ENCODE assay signal across 8 cellular contexts in the genomic region with DNA sequence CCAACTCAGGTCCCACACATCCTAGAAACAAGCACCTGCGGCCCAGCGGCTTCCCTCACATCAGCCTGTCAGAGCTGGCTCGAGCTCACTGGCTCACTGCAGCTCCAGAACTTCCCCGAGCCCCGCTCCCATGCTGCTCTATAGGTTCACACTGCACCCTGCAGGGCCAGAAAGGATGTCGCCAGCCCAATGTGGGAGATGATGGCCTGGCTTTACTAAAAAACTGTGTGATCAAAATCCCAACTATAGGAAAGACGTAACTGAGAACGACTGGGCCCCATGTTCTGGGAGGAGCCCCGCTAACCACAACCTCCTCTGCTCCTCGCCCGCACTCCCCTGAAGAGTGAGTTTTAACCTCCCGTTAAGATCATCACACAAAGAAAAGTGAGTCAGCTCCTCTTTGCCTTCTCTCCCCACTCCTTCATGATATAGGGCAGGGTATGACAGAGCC. TPM values are rescaled to one million over a fixed set of nuclear protein-coding genes. Genes with fewer than 3 reads are reported as not detected.
DNase-seq lines count a peak whose midpoint lies in the region; ATAC-seq lines count a peak whose summit lies in the region.

No MANE protein-coding gene starts in this region.

- H2AFZ ChIP-seq in GM23248, result no peak overlapping the region

- peak overlapping the region; percentile 93 for H3K27ac ChIP-seq in GM23248

- peaks cover 22% of the 10 kb centered on the region for H3K36me3 ChIP-seq in GM23248 (ENCODE audit: low read depth)
- H3K36me3 ChIP-seq in endocrine pancreas (ENCODE audit: control insufficient read depth, insufficient read depth, low read length), result no peaks in the 10 kb centered on the region

- in situ Hi-C loops in GM23248 (cut with MboI), result no loop called here

- H3F3A ChIP-seq in GM23248 (ENCODE audit: insufficient read depth), result peaks cover 40% of the 10 kb centered on the region

- 66 to 69% methylated on average over 12 of the region's 12 CpGs for WGBS in GM23248 (ENCODE audit: low coverage in 1 of 2, low lambda C conversion rate in 2 of 2, missing lambda C conversion rate in 2 of 2), 2 experiments

- 0 out of 2 replicates have a peak overlapping the region, but pooled peaks have one; percentile 11 for H3K4me3 ChIP-seq in GM23248
- no peak overlapping the region for H3K4me3 ChIP-seq in endocrine pancreas (ENCODE audit: control insufficient read depth, insufficient read depth, low read length)

- H3K4me1 Mint-ChIP-seq in activated CD8-positive, alpha-beta T cell treated with anti-CD3 and anti-CD28 coated beads, Interleukin-2, amount 10 ng/mL, durations not matched to agents 7 days and 5 days (ENCODE audit: low read depth), result peaks cover 67% of the 10 kb centered on the region

- H3K9ac ChIP-seq in GM23248 (peak overlapping the region; percentile 38), endocrine pancreas (ENCODE audit: control insufficient read depth, insufficient read depth, low read length) (peak overlapping the region; percentile 60)

- no peaks in the 10 kb centered on the region for H3K9me3 Mint-ChIP-seq in activated CD8-positive, alpha-beta T cell treated with anti-CD3 and anti-CD28 coated beads, Interleukin-2, amount 10 ng/mL, durations not matched to agents 7 days and 5 days (ENCODE audit: insufficient read depth)

- H3K9me3 ChIP-seq in GM23248 (ENCODE audit: low read depth) (no peaks in the 10 kb centered on the region), endocrine pancreas (ENCODE audit: control insufficient read depth, low read length) (no peaks in the 10 kb centered on the region)

- H3K4me1 ChIP-seq in GM23248 (ENCODE audit: insufficient read depth), result peaks cover 56% of the 10 kb centered on the region
- H3K4me1 ChIP-seq in endocrine pancreas (ENCODE audit: control insufficient read depth, insufficient read depth, low read length), result peaks cover 21% of the 10 kb centered on the region

- H3K27me3 ChIP-seq in GM23248 (replicated peaks; ENCODE audit: insufficient read depth), result no peaks in the 10 kb centered on the region
- H3K27me3 ChIP-seq in endocrine pancreas (ENCODE audit: control insufficient read depth, insufficient read depth, low read length), result no peaks in the 10 kb centered on the region

- H3K4me3 Mint-ChIP-seq in activated CD8-positive, alpha-beta T cell treated with anti-CD3 and anti-CD28 coated beads, Interleukin-2, amount 10 ng/mL, durations not matched to agents 7 days and 5 days, result peak overlapping the region; percentile 99

- peak overlapping the region; percentile 17 for H3K4me2 ChIP-seq in GM23248 (ENCODE audit: unreplicated experiment)

- ATAC-seq in activated CD8-positive, alpha-beta T cell treated with anti-CD3 and anti-CD28 coated beads, Interleukin-2, amount 10 ng/mL, durations not matched to agents 7 days and 5 days, result peak; percentile 56
- ATAC-seq in HG03039 (IDR thresholded peaks at IDR 0.05; ENCODE audit: unreplicated experiment), result no peak

- peaks cover 66% of the 10 kb centered on the region for H4K20me1 ChIP-seq in GM23248 (ENCODE audit: insufficient read depth)

- POLR2A ChIA-PET in activated CD8-positive, alpha-beta T cell treated with anti-CD3 and anti-CD28 coated beads, Interleukin-2, amount 10 ng/mL, durations not matched to agents 7 days and 5 days (lab: Charles Lee), result interaction anchor here (0.6 to 11.5 kb wide), 12 partner anchors 9 to 339 kb away, joined by 3 to 192 read pairs (median 4); a partner anchor contains a TSS

- DNase-seq in GM23248 (peak; percentile 47), EL (no peak), mucosa of gallbladder (ENCODE audit: low spot score) (no peak), DMS79 (lab: John Stamatoyannopoulos, UW) (no peak)
- DNase-seq in activated CD8-positive, alpha-beta T cell treated with anti-CD3 and anti-CD28 coated beads, Interleukin-2, amount 10 ng/mL, durations not matched to agents 7 days and 5 days, result peak; percentile 83
- DNase-seq in stimulated activated CD4-positive, alpha-beta T cell treated with anti-CD3 and anti-CD28 coated beads, Interleukin-1b, Interleukin-23, amount 100 ng/mL, for 24 hours (ENCODE audit: low read depth in 4 of 4, low spot score in 1 of 4), result peak in 3 of 4 experiments; percentile 49 to 80 (median 67)

- peaks cover 70% of the 10 kb centered on the region for H3K36me3 Mint-ChIP-seq in activated CD8-positive, alpha-beta T cell treated with anti-CD3 and anti-CD28 coated beads, Interleukin-2, amount 10 ng/mL, durations not matched to agents 7 days and 5 days (ENCODE audit: low read depth)

- CTCF ChIA-PET in activated CD8-positive, alpha-beta T cell treated with anti-CD3 and anti-CD28 coated beads, Interleukin-2, amount 10 ng/mL, durations not matched to agents 7 days and 5 days (lab: Charles Lee), result interaction anchor here (0.6 to 5.3 kb wide), 21 partner anchors 9 to 349 kb away, joined by 3 to 54 read pairs (median 6); a partner anchor contains a TSS

- no peaks in the 10 kb centered on the region for H3K27me3 Mint-ChIP-seq in activated CD8-positive, alpha-beta T cell treated with anti-CD3 and anti-CD28 coated beads, Interleukin-2, amount 10 ng/mL, durations not matched to agents 7 days and 5 days (ENCODE audit: low read depth)

- peaks cover 95% of the 10 kb centered on the region for H3K79me2 ChIP-seq in GM23248 (ENCODE audit: insufficient read depth)

- H3K27ac Mint-ChIP-seq in activated CD8-positive, alpha-beta T cell treated with anti-CD3 and anti-CD28 coated beads, Interleukin-2, amount 10 ng/mL, durations not matched to agents 7 days and 5 days, result peak overlapping the region; percentile 96

- H3K9me2 ChIP-seq in GM23248 (ENCODE audit: insufficient read depth), result no peaks in the 10 kb centered on the region

RNA-seq across cellular contexts. Expression of a gene that starts 4.6 kb away (rescaled TPM):
- 638 and 670 TPM in 2 replicates for total RNA-seq in GM23248 (2014; rRNA removed; shearing (Covaris generic))
- 406 and 420 TPM in 2 replicates for polyA plus RNA-seq in GM23248 (2016; fragmentation: Nextera tagmentation; extraction: Ambion mirVana)
- 100 to 1,000 TPM; 175 to 176 TPM for total RNA-seq in activated CD8-positive, alpha-beta T cell treated with anti-CD3 and anti-CD28 coated beads, Interleukin-2, amount 10 ng/mL, durations not matched to agents 7 days and 5 days
- 212 TPM for total RNA-seq in mucosa of gallbladder

RNA-seq across cellular contexts. Expression of a gene that starts 4.9 kb away (rescaled TPM):
- 0.32 and 3.4 TPM in 2 replicates for total RNA-seq in GM23248 (2014; rRNA removed; shearing (Covaris generic))
- 0.38 and 1.5 TPM in 2 replicates for polyA plus RNA-seq in GM23248 (2016; fragmentation: Nextera tagmentation; extraction: Ambion mirVana)
- under 1 TPM; 0.71 to 0.76 TPM for total RNA-seq in activated CD8-positive, alpha-beta T cell treated with anti-CD3 and anti-CD28 coated beads, Interleukin-2, amount 10 ng/mL, durations not matched to agents 7 days and 5 days
- 1.1 TPM for total RNA-seq in mucosa of gallbladder

RNA-seq across cellular contexts. Expression of a gene that starts 14.9 kb away (rescaled TPM):
- total RNA-seq in GM23248 (2014; rRNA removed; shearing (Covaris generic)), result 6.3 and 14.8 TPM in 2 replicates
- polyA plus RNA-seq in GM23248 (2016; fragmentation: Nextera tagmentation; extraction: Ambion mirVana), result 23.4 and 24.4 TPM in 2 replicates
- 10 to 100 TPM; 18.4 to 20.7 TPM for total RNA-seq in activated CD8-positive, alpha-beta T cell treated with anti-CD3 and anti-CD28 coated beads, Interleukin-2, amount 10 ng/mL, durations not matched to agents 7 days and 5 days
- total RNA-seq in mucosa of gallbladder, result 19.5 TPM

RNA-seq across cellular contexts. Expression of a gene that starts 15.0 kb away (rescaled TPM):
- 27.7 and 29.1 TPM in 2 replicates for total RNA-seq in GM23248 (2014; rRNA removed; shearing (Covaris generic))
- 57.4 and 62.9 TPM in 2 replicates for polyA plus RNA-seq in GM23248 (2016; fragmentation: Nextera tagmentation; extraction: Ambion mirVana)
- total RNA-seq in activated CD8-positive, alpha-beta T cell treated with anti-CD3 and anti-CD28 coated beads, Interleukin-2, amount 10 ng/mL, durations not matched to agents 7 days and 5 days, result 10 to 100 TPM; 37.4 to 39.1 TPM
- total RNA-seq in mucosa of gallbladder, result 53.5 TPM

RNA-seq across cellular contexts. Expression of a gene that starts 23.3 kb away (rescaled TPM):
- total RNA-seq in GM23248 (2014; rRNA removed; shearing (Covaris generic)), result 1,262 and 1,382 TPM in 2 replicates
- 437 and 458 TPM in 2 replicates for polyA plus RNA-seq in GM23248 (2016; fragmentation: Nextera tagmentation; extraction: Ambion mirVana)
- 1,000 to 10,000 TPM; 1,894 to 1,933 TPM for total RNA-seq in activated CD8-positive, alpha-beta T cell treated with anti-CD3 and anti-CD28 coated beads, Interleukin-2, amount 10 ng/mL, durations not matched to agents 7 days and 5 days
- total RNA-seq in mucosa of gallbladder, result 1,477 TPM

Comparison
In these comparisons a context has a peak if more than half of its experiments do, and no peak if none do; other contexts are left out.
1. DNase-seq: peak in GM23248 (single experiment), activated CD8-positive, alpha-beta T cell treated with anti-CD3 and anti-CD28 coated beads, Interleukin-2, amount 10 ng/mL, durations not matched to agents 7 days and 5 days (single experiment) and stimulated activated CD4-positive, alpha-beta T cell treated with anti-CD3 and anti-CD28 coated beads, Interleukin-1b, Interleukin-23, amount 100 ng/mL, for 24 hours (3 of 4); none in EL (single experiment), mucosa of gallbladder (single experiment) and DMS79 (single experiment).